ENCODE assay signal across 22 cellular contexts in the genomic region with DNA sequence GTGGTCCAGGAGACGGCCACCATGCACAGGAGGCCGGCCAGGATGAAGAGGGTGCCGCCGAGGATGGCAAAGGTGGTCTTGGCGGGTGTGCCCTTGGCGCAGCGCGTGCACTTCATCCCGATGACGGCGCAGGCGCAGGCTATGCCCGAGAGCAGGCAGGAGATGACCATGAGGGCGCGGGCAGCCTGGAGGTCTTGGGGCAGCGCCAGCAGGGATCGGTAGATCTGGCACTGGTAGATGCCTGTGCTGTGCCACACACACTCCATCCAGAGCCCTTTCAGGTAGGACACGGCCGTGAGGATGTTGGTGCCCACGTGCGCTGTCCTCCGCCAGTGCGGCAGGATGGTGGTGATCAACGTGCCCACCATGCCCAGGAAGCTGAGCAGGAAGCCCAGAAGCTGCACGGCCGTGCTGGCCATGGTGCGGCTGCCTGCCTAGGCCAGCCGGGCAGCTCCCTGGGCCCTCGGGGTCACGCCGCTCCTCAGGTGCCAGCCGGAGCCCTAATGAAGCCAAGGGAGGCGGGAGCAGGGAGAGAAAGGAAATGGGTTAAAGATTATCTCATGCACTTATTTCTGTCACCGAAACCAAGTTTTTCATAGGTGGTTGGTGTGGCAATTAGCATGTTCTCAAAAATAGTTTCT. TPM values are rescaled to one million over a fixed set of nuclear protein-coding genes. Genes with fewer than 3 reads are reported as not detected.
DNase-seq lines count a peak whose midpoint lies in the region; ATAC-seq, FAIRE-seq and TF ChIP-seq lines count a peak whose summit lies in the region.
"Had no signal": no experiment of that assay in that cellular context is flagged by ENCODE, and none has a peak within 500 bp of the region (broad histone marks: within the 10 kb centered on the region; RNA-seq: fewer than 3 reads in every experiment).

No MANE protein-coding gene starts in this region.

- TF ChIP-seq EP300 in H1 (IDR thresholded peaks at IDR 0.05; ENCODE audit: borderline replicate concordance in 1 of 2, low read depth in 2 of 2, low read length in 2 of 2) = no peak

- POLR2A ChIA-PET in H1 (lab: Charles Lee; ENCODE audit: partially characterized antibody) = no interaction called here

- BruUV-seq in mammary epithelial cell (replicated peaks; lab: Mats Ljungman, UMichigan) = no TSS peak

- H3K56ac ChIP-seq in H1 (replicated peaks; ENCODE audit: insufficient read length, low read depth, low read length) = no peak overlapping the region

- H3K27ac ChIP-seq in mammary epithelial cell (ENCODE audit: insufficient read depth, low read depth, low read length) = no peak overlapping the region
- no peak overlapping the region for H3K27ac ChIP-seq in breast epithelium
- H3K27ac ChIP-seq in H1 (ENCODE audit: low read depth, low read length) = no peak overlapping the region
- H3K27ac ChIP-seq in aorta (ENCODE audit: low read depth in 1 of 2, low read length in 2 of 2) = no peak overlapping the region

- H3K14ac ChIP-seq in H1 (ENCODE audit: insufficient read length) = no peak overlapping the region

- no peak overlapping the region; the same call in 1 of the 2 replicates for H3K18ac ChIP-seq in H1 (ENCODE audit: extremely low read depth, low read length)

- H2BK15ac ChIP-seq in H1 (ENCODE audit: low read length) = peak overlapping the region; percentile 88; the same call in 1 of the 2 replicates

- TF ChIP-seq RAD21 in H1 (IDR thresholded peaks at IDR 0.05 in 1 of 2, conservative IDR thresholded peaks at IDR 0.05 in 1 of 2; ENCODE audit: low read depth in 2 of 2, low read length in 2 of 2) = no peak

- no peaks in the 10 kb centered on the region for H4K20me1 ChIP-seq in mammary epithelial cell (ENCODE audit: insufficient read depth, low read length)
- H4K20me1 ChIP-seq in H1 (replicated peaks in 1 of 2; ENCODE audit: control insufficient read depth in 1 of 2, insufficient read depth in 2 of 2, low read length in 2 of 2) = no peaks in the 10 kb centered on the region

- H4K91ac ChIP-seq in H1 (replicated peaks; ENCODE audit: insufficient read length, low read length) = peak overlapping the region; percentile 60

- TF ChIP-seq POLR2A in breast epithelium (IDR thresholded peaks at IDR 0.05) (no peak), H1 (IDR thresholded peaks at IDR 0.05; ENCODE audit: control extremely low read depth in 1 of 2, low read depth in 2 of 2, low read length in 2 of 2) (no peak), H54 (IDR thresholded peaks at IDR 0.05; ENCODE audit: low read depth, low read length) (no peak)

- H3K4me3 ChIP-seq in mammary epithelial cell (replicated peaks in 1 of 3; ENCODE audit: insufficient read depth in 1 of 3, low read depth in 2 of 3, low read length in 3 of 3) (no peak overlapping the region), breast epithelium (no peak overlapping the region), H1 (ENCODE audit: extremely low read depth in 1 of 4, insufficient read depth in 2 of 4, low read depth in 3 of 4, low read length in 4 of 4) (no peak overlapping the region), aorta (ENCODE audit: low read length in 2 of 2) (no peak overlapping the region)
- H3K4me3 ChIP-seq: K562 had no signal

- no peak overlapping the region for H4K5ac ChIP-seq in H1 (ENCODE audit: insufficient read length, low read depth, low read length)

- no peak overlapping the region for H3K9ac ChIP-seq in mammary epithelial cell (ENCODE audit: insufficient read depth, low read length)
- H3K9ac ChIP-seq in H1 (replicated peaks in 1 of 4; ENCODE audit: extremely low read depth in 1 of 4, low read depth in 3 of 4, low read length in 3 of 4) = no peak overlapping the region

- peak; percentile 83 for ATAC-seq in left lobe of liver
- peak; percentile 4 for ATAC-seq in aorta (ENCODE audit: low FRiP score)
- ATAC-seq: K562 had no signal

- H3K4me1 ChIP-seq in mammary epithelial cell (ENCODE audit: insufficient read depth, low read length) (peaks cover 12% of the 10 kb centered on the region), breast epithelium (no peaks in the 10 kb centered on the region), H1 (replicated peaks in 1 of 4; ENCODE audit: control insufficient read depth in 3 of 4, insufficient read depth in 4 of 4, low read length in 3 of 4) (peaks cover 0 to 13% (median 2%) of the 10 kb centered on the region in 4 experiments; a peak in 4 of 7 replicates), aorta (ENCODE audit: control insufficient read depth in 1 of 2, insufficient read depth in 2 of 2, low read length in 2 of 2) (no peaks in the 10 kb centered on the region)
- H3K4me1 ChIP-seq: BE2C, Caco-2 had no signal

- H3K79me2 ChIP-seq in mammary epithelial cell (ENCODE audit: insufficient read depth, low read length) (no peaks in the 10 kb centered on the region), H1 (ENCODE audit: control insufficient read depth in 1 of 2, insufficient read depth in 2 of 2, low read length in 2 of 2) (no peaks in the 10 kb centered on the region)

- H2BK5ac ChIP-seq in H1 (ENCODE audit: low read depth, low read length) = peak overlapping the region; percentile 62; the same call in 1 of the 2 replicates

- 80% methylated on average over 8 of the region's 34 CpGs for WGBS in mammary epithelial cell (ENCODE audit: low coverage, missing lambda C conversion rate)
- 93% methylated on average over 34 of the region's 34 CpGs; no CpG with 5 or more reads in 1 of the 2 experiments for WGBS in H1 (ENCODE audit: extremely low coverage in 1 of 2, insufficient coverage in 1 of 2, insufficient read length in 1 of 2, insufficient replicate concordance in 2 of 2, low coverage in 1 of 2, low lambda C conversion rate in 2 of 2, missing lambda C conversion rate in 1 of 2), 2 experiments
- WGBS in aorta, 2 donors = 92 to 94% methylated on average over 34 of the region's 34 CpGs

- CTCF ChIA-PET in mammary epithelial cell (lab: Charles Lee; ENCODE audit: low non-redundant PET) (no interaction called here), H1 (lab: Charles Lee; ENCODE audit: partially characterized antibody) (interaction anchor here (0.6 kb wide), 1 partner anchor 22 kb away, joined by 3 read pairs; no protein-coding TSS in a partner anchor)

- H3K27me3 ChIP-seq in mammary epithelial cell (ENCODE audit: insufficient read depth, low read length) = no peaks in the 10 kb centered on the region
- H3K27me3 ChIP-seq in breast epithelium = peaks cover 0 to 10% of the 10 kb centered on the region in 2 donors
- H3K27me3 ChIP-seq in H1 (replicated peaks in 1 of 4; ENCODE audit: control insufficient read depth in 3 of 4, extremely low read depth in 1 of 4, insufficient read depth in 3 of 4, low read length in 3 of 4) = no peaks in the 10 kb centered on the region
- no peaks in the 10 kb centered on the region for H3K27me3 ChIP-seq in aorta (ENCODE audit: control insufficient read depth in 1 of 2, insufficient read depth in 2 of 2, low read length in 1 of 2)
- H3K27me3 ChIP-seq: BE2C had no signal

- intact Hi-C loops in mammary epithelial cell (cut with micrococcal nuclease) = loop anchor here (5.0 kb wide), 1 partner anchor 39 kb away; no protein-coding TSS in a partner anchor
- intact Hi-C loops in breast epithelium (cut with DNase I; ENCODE audit: low total_unique reads) = no loop called here
- intact Hi-C loops in aorta (cut with DNase I) = no loop called here

- H2BK20ac ChIP-seq in H1 (ENCODE audit: low read length) = no peak overlapping the region

- H2BK120ac ChIP-seq in H1 (replicated peaks; ENCODE audit: low read depth, low read length) = no peak overlapping the region

- TF ChIP-seq CTCF in mammary epithelial cell (conservative IDR thresholded peaks at IDR 0.05 in 1 of 2, IDR thresholded peaks at IDR 0.05 in 1 of 2; ENCODE audit: extremely low read depth in 1 of 2, insufficient read depth in 1 of 2, low read depth in 1 of 2, low read length in 2 of 2) (no peak), breast epithelium (IDR thresholded peaks at IDR 0.05) (no peak), H1 (IDR thresholded peaks at IDR 0.05; ENCODE audit: control extremely low read depth in 1 of 3, insufficient read depth in 1 of 3, low read depth in 1 of 3, low read length in 3 of 3) (no peak)

- H2AFZ ChIP-seq in mammary epithelial cell (ENCODE audit: low read depth, low read length) = peak overlapping the region; percentile 25
- H2AFZ ChIP-seq in H1 (ENCODE audit: low read length) = no peak overlapping the region

- H3K23ac ChIP-seq in H1 (ENCODE audit: insufficient read length) = no peak overlapping the region

- 0 out of 2 replicates have a peak overlapping the region, but pooled peaks have one; percentile 34 for H2AK5ac ChIP-seq in H1 (ENCODE audit: low read depth, low read length)

- in situ Hi-C loops in mammary epithelial cell (cut with MboI; ENCODE audit: low sequenced_read_pairs in 2 of 2) = no loop called here

- DNase-seq in mammary epithelial cell (no peak), breast epithelium (ENCODE audit: low spot score in 2 of 2) (no peak), H1 (ENCODE audit: low read depth in 1 of 2, low spot score in 2 of 2) (no peak), left lobe of liver (ENCODE audit: low spot score) (peak; percentile 83), aorta (no peak), activated gamma-delta T cell treated with Interleukin-2 at 50 U/mL for 16 hours (no peak), H54 (ENCODE audit: insufficient read length, low spot score) (no peak)
- DNase-seq in activated CD4-positive, alpha-beta T cell treated with anti-CD3 and anti-CD28 coated beads, Interleukin-2, amount 50 U/mL, for 1 hour = no peak
- DNase-seq: 8988T; BE2C; Caco-2; CD4-positive, alpha-beta T cell; HCEC 1CT; NCI-H1105 treated with DMSO at 0.1 percent for 48 hours; NCI-H1694 treated with DMSO at 0.1 percent for 48 hours; NCI-H2107; NCI-H510A; NCI-H748 treated with DMSO at 0.1 percent for 48 hours; OCI-M1 had no signal

- dilution Hi-C loops in mammary epithelial cell (cut with HindIII; ENCODE audit: low sequenced_read_pairs) = no loop called here

- FAIRE-seq in H1 (lab: Jason Lieb, UNC) (no peak), H54 (lab: Jason Lieb, UNC) (no peak)
- FAIRE-seq: G401.6, K562 had no signal

- no peak overlapping the region for H3K4me2 ChIP-seq in mammary epithelial cell (ENCODE audit: insufficient read depth, low read depth, low read length)
- H3K4me2 ChIP-seq in H1 (ENCODE audit: insufficient read depth in 1 of 2, low read depth in 2 of 2, low read length in 2 of 2) = no peak overlapping the region

- H3K79me1 ChIP-seq in H1 (ENCODE audit: low read depth, low read length) = no peaks in the 10 kb centered on the region

- H4K8ac ChIP-seq in H1 (ENCODE audit: extremely low read depth, insufficient read depth, low read length) = no peak overlapping the region; the same call in 1 of the 2 replicates

- H3K36me3 ChIP-seq in mammary epithelial cell (ENCODE audit: insufficient read depth, low read length) (no peaks in the 10 kb centered on the region), breast epithelium (no peaks in the 10 kb centered on the region), H1 (ENCODE audit: control insufficient read depth in 2 of 4, insufficient read depth in 4 of 4, low read length in 3 of 4) (no peaks in the 10 kb centered on the region), aorta (ENCODE audit: control insufficient read depth in 1 of 2, insufficient read depth in 2 of 2, low read length in 1 of 2) (no peaks in the 10 kb centered on the region)
- H3K36me3 ChIP-seq: BE2C had no signal

- no peaks in the 10 kb centered on the region for H3K23me2 ChIP-seq in H1 (ENCODE audit: low read depth, low read length)

- no peak overlapping the region for H2BK12ac ChIP-seq in H1 (ENCODE audit: low read depth, low read length)

- no peak overlapping the region for H3K4ac ChIP-seq in H1 (replicated peaks; ENCODE audit: insufficient read length, low read depth, low read length)

- H3K9me3 ChIP-seq in mammary epithelial cell (replicated peaks; ENCODE audit: insufficient read depth, low read length) (no peaks in the 10 kb centered on the region), breast epithelium (no peaks in the 10 kb centered on the region), H1 (ENCODE audit: insufficient read depth in 2 of 2, low read depth in 1 of 2, low read length in 1 of 2) (no peaks in the 10 kb centered on the region), aorta (ENCODE audit: control insufficient read depth, low read length) (no peaks in the 10 kb centered on the region)
- H3K9me3 ChIP-seq: BE2C, Caco-2 had no signal

RNA-seq across cellular contexts. Expression of a gene that starts 18.5 kb away (rescaled TPM):
- total RNA-seq in mammary epithelial cell (not detected), breast epithelium (not detected), left lobe of liver (16.4 TPM), aorta (under 1 TPM in 1 of 2 donors, not detected in 1; 0.42 TPM)
- polyA plus RNA-seq in mammary epithelial cell (not detected), H1 (2011; rRNA removed) (0.08 and 0.20 TPM in 2 replicates), aorta (under 1 TPM in 1 of 2 donors, not detected in 1; 0.33 TPM)
- not detected for polyA minus RNA-seq in mammary epithelial cell
- total RNA-seq in H1 (2021; fragmentation: NEBNext Ultra II Directional; extraction: Animal tissue kit (Norgen Biotek cat#: 25700)) = not detected in 2 replicates
- 0.18 TPM for polyA plus RNA-seq in H1 (2011; cell fraction: cytosol; rRNA removed)
- not detected for polyA plus RNA-seq in H1 (2011; cell fraction: nucleus; rRNA removed)
- not detected in 4 replicates for polyA plus RNA-seq in H1 (2012, experiment 1 of 2)
- not detected for polyA plus RNA-seq in H1 (2012, experiment 2 of 2)
- not detected for polyA plus RNA-seq in H1 (2013, experiment 1 of 2)
- polyA plus RNA-seq in H1 (2013, experiment 2 of 2) = not detected
- not detected in 2 replicates for polyA minus RNA-seq in H1 (2011; rRNA and poly(A)+ RNA removed)
- not detected for polyA minus RNA-seq in H1 (2011; cell fraction: cytosol; rRNA and poly(A)+ RNA removed)
- polyA minus RNA-seq in H1 (2011; cell fraction: nucleus; rRNA and poly(A)+ RNA removed) = not detected
- total RNA-seq: Caco-2; CD4-positive, alpha-beta T cell; K562; RPMI7951 had no signal
- polyA plus RNA-seq: K562 had no signal

Comparison
In these comparisons a context has a peak if more than half of its experiments do, and no peak if none do; other contexts are left out.
1. RNA of a gene that starts 18.5 kb away (total RNA-seq): 16.4 TPM in left lobe of liver (single experiment); 0.42 TPM in aorta, not detected in mammary epithelial cell, not detected in breast epithelium and not detected in H1; every median in the first group is over 10 times any median in the second.